23 cellular contexts compared by ENCODE assay signal in genomic region chr13:70386919-70387318, GRCh38.
"Had no signal": no experiment of that assay in that cellular context is flagged by ENCODE, and none has a peak within 500 bp of the region (broad histone marks: within the 10 kb centered on the region; RNA-seq: fewer than 3 reads in every experiment).

No MANE protein-coding gene starts in this region.

- H3K36me3 Mint-ChIP-seq: activated CD4-positive, alpha-beta memory T cell treated with anti-CD3 and anti-CD28 coated beads for 36 hours; activated naive CD8-positive, alpha-beta T cell had no signal

- H3K9me3 Mint-ChIP-seq: activated CD4-positive, alpha-beta memory T cell treated with anti-CD3 and anti-CD28 coated beads for 36 hours; activated naive CD4-positive, alpha-beta T cell treated with anti-CD3 and anti-CD28 coated beads for 36 hours had no signal

- H3K36me3 ChIP-seq: brain microvascular endothelial cell, cardiac muscle cell, MG63 had no signal

- H3K27me3 Mint-ChIP-seq: activated CD4-positive, alpha-beta memory T cell treated with anti-CD3 and anti-CD28 coated beads for 36 hours; activated CD4-positive, alpha-beta T cell treated with anti-CD3 and anti-CD28 coated beads, Interleukin-2, amount 10 ng/mL, durations not matched to agents 7 days and 5 days; activated naive CD8-positive, alpha-beta T cell; activated T-helper 17 cell treated with anti-CD3 and anti-CD28 coated beads, Interleukin-2, amount 50 U/mL, for 72 hours; T-helper 17 cell had no signal

- H3K4me1 Mint-ChIP-seq: activated CD4-positive, alpha-beta T cell treated with anti-CD3 and anti-CD28 coated beads, Interleukin-2, amount 10 ng/mL, durations not matched to agents 7 days and 5 days; activated T-helper 17 cell treated with anti-CD3 and anti-CD28 coated beads, Interleukin-2, amount 50 U/mL, for 72 hours; T-helper 17 cell had no signal

- H3K4me3 Mint-ChIP-seq: activated CD4-positive, alpha-beta memory T cell treated with anti-CD3 and anti-CD28 coated beads for 36 hours; activated CD4-positive, alpha-beta T cell treated with anti-CD3 and anti-CD28 coated beads, Interleukin-2, amount 10 ng/mL, durations not matched to agents 7 days and 5 days; activated naive CD4-positive, alpha-beta T cell treated with anti-CD3 and anti-CD28 coated beads for 36 hours; activated naive CD8-positive, alpha-beta T cell; activated T-helper 17 cell treated with anti-CD3 and anti-CD28 coated beads, Interleukin-2, amount 50 U/mL, for 72 hours; T-helper 17 cell had no signal

- H3K4me2 ChIP-seq: PC-9 had no signal

- H3K4me3 ChIP-seq: cardiac muscle cell, MG63, PC-9 had no signal

- H3K27ac Mint-ChIP-seq: activated CD4-positive, alpha-beta memory T cell treated with anti-CD3 and anti-CD28 coated beads for 36 hours; activated CD4-positive, alpha-beta T cell treated with anti-CD3 and anti-CD28 coated beads, Interleukin-2, amount 10 ng/mL, durations not matched to agents 7 days and 5 days; activated naive CD4-positive, alpha-beta T cell treated with anti-CD3 and anti-CD28 coated beads for 36 hours; activated naive CD8-positive, alpha-beta T cell; activated T-helper 17 cell treated with anti-CD3 and anti-CD28 coated beads, Interleukin-2, amount 50 U/mL, for 72 hours; T-helper 17 cell had no signal

- H3K9me3 ChIP-seq: MG63 had no signal

- H3K27ac ChIP-seq: brain microvascular endothelial cell, cardiac muscle cell, PC-9 had no signal

- H3K27me3 ChIP-seq: brain microvascular endothelial cell, cardiac muscle cell, MG63 had no signal

- H2AFZ ChIP-seq: PC-9 had no signal

- DNase-seq: activated CD4-positive, alpha-beta memory T cell treated with anti-CD3 and anti-CD28 coated beads for 36 hours; activated CD4-positive, alpha-beta T cell treated with anti-CD3 and anti-CD28 coated beads, Interleukin-2, amount 10 ng/mL, durations not matched to agents 7 days and 5 days; activated CD4-positive, CD25-positive, alpha-beta regulatory T cell; activated gamma-delta T cell; activated naive CD4-positive, alpha-beta T cell treated with anti-CD3 and anti-CD28 coated beads for 36 hours; activated T-cell treated with anti-CD3 and anti-CD28 coated beads for 4 hours; activated T-cell treated with anti-CD3 and anti-CD28 coated beads, Interleukin-2, amount 50 U/mL, for 48 hours; amygdala; brain microvascular endothelial cell; MG63; MV-4-11; NCI-H1092 treated with DMSO at 0.1 percent for 48 hours; NCI-H1417 treated with DMSO at 0.1 percent for 48 hours; NCI-H1694 treated with DMSO at 0.1 percent for 48 hours; NCI-H2029 treated with DMSO at 0.1 percent for 48 hours; NCI-H524; PC-9; SHP77 treated with DMSO at 0.1 percent for 48 hours; T-helper 17 cell; T-helper 9 cell had no signal

- ATAC-seq: activated T-helper 17 cell treated with anti-CD3 and anti-CD28 coated beads, Interleukin-2, amount 50 U/mL, for 72 hours; T-helper 17 cell had no signal
